23 cellular contexts compared by ENCODE assay signal in genomic region chr15:78171864-78172472, GRCh38. TPM values are rescaled to one million over a fixed set of nuclear protein-coding genes. Genes with fewer than 3 reads are reported as not detected.
A peak's percentile ranks its signal among the peaks of the same experiment; 100 is the strongest.
DNase-seq lines count a peak whose midpoint lies in the region; ATAC-seq, FAIRE-seq and TF ChIP-seq lines count a peak whose summit lies in the region.
"Had no signal": no experiment of that assay in that cellular context is flagged by ENCODE, and none has a peak within 500 bp of the region (broad histone marks: within the 10 kb centered on the region; RNA-seq: fewer than 3 reads in every experiment).

No MANE protein-coding gene starts in this region.

- peak; percentile 46 for FAIRE-seq in GM12892 (lab: Jason Lieb, UNC)
- FAIRE-seq: HTR-8/SVneo had no signal

- peak overlapping the region; percentile 60 for H3K4me2 ChIP-seq in OCI-LY3 (ENCODE audit: low read length)

- peaks cover 48% of the 10 kb centered on the region for H3K36me3 Mint-ChIP-seq in effector memory CD8-positive, alpha-beta T cell (ENCODE audit: insufficient read depth)
- H3K36me3 Mint-ChIP-seq in activated T-helper 1 cell treated with anti-CD3 and anti-CD28 coated beads, Interleukin-12 subunit alpha, Interleukin-12 subunit beta, Interleukin-2, Interleukin-4 antibody, amounts not matched to agents 30 ng/mL and 10 ng/mL and 1 ng/mL, durations not matched to agents 14 hours and 24 hours and 36 hours (ENCODE audit: low read depth) = peaks cover 51% of the 10 kb centered on the region

- H3K4me1 Mint-ChIP-seq in effector memory CD8-positive, alpha-beta T cell (ENCODE audit: low read depth in 2 of 2) = peaks cover 16 to 23% of the 10 kb centered on the region in 2 donors
- H3K4me1 Mint-ChIP-seq in activated T-helper 1 cell treated with anti-CD3 and anti-CD28 coated beads, Interleukin-12 subunit alpha, Interleukin-12 subunit beta, Interleukin-2, Interleukin-4 antibody, amounts not matched to agents 30 ng/mL and 10 ng/mL and 1 ng/mL, durations not matched to agents 14 hours and 24 hours and 36 hours (ENCODE audit: low read depth) = peaks cover 61% of the 10 kb centered on the region

- ATAC-seq in esophagus mucosa (peak; percentile 22), GM21619 (IDR thresholded peaks at IDR 0.05; ENCODE audit: unreplicated experiment) (no peak)
- ATAC-seq in effector memory CD8-positive, alpha-beta T cell (replicated peaks) = no peak
- ATAC-seq: Panc1, SK-N-SH treated with all-trans-retinoic acid at 6 μM for 48 hours had no signal

- DNase-seq in GM12892 (ENCODE audit: insufficient read length) (no peak), testis (no peak)
- no peak for DNase-seq in effector memory CD8-positive, alpha-beta T cell
- no peak for DNase-seq in activated T-helper 1 cell treated with anti-CD3 and anti-CD28 coated beads, Interleukin-12 subunit alpha, Interleukin-12 subunit beta, Interleukin-2, Interleukin-4 antibody, amounts not matched to agents 30 ng/mL and 10 ng/mL and 1 ng/mL, durations not matched to agents 14 hours and 24 hours and 36 hours (ENCODE audit: low spot score)
- DNase-seq: ACHN; AML-193; Calu3; CD4-positive, alpha-beta T cell; DMS53; GM23248; HCEC 1CT; NCI-H1417 treated with DMSO at 0.1 percent for 48 hours; NCI-H2029; NCI-H2171 treated with DMSO at 0.1 percent for 48 hours; NCI-H510A treated with DMSO at 0.1 percent for 48 hours; NCI-H82; SHP77 had no signal

- no peaks in the 10 kb centered on the region for H3K9me3 Mint-ChIP-seq in effector memory CD8-positive, alpha-beta T cell
- no peaks in the 10 kb centered on the region for H3K9me3 Mint-ChIP-seq in activated T-helper 1 cell treated with anti-CD3 and anti-CD28 coated beads, Interleukin-12 subunit alpha, Interleukin-12 subunit beta, Interleukin-2, Interleukin-4 antibody, amounts not matched to agents 30 ng/mL and 10 ng/mL and 1 ng/mL, durations not matched to agents 14 hours and 24 hours and 36 hours
- H3K9me3 Mint-ChIP-seq: CD4-positive, alpha-beta T cell had no signal

- H3K27me3 ChIP-seq in OCI-LY3 (ENCODE audit: low read depth, low read length) (no peaks in the 10 kb centered on the region), testis (no peaks in the 10 kb centered on the region)

- peaks cover 7% of the 10 kb centered on the region; the same call in 1 of the 2 replicates for H3K9me3 ChIP-seq in OCI-LY3 (ENCODE audit: insufficient read depth, low read length)
- no peaks in the 10 kb centered on the region for H3K9me3 ChIP-seq in testis

- TF ChIP-seq POLR2A in GM12892 (IDR thresholded peaks at IDR 0.05; ENCODE audit: low read depth, low read length) (no peak), testis (IDR thresholded peaks at IDR 0.05) (no peak)

- H3K36me3 ChIP-seq in OCI-LY3 (replicated peaks; ENCODE audit: low read depth, low read length) = peaks cover 40% of the 10 kb centered on the region
- H3K36me3 ChIP-seq in testis (ENCODE audit: low read depth, missing control alignments) = no peaks in the 10 kb centered on the region

- no peak for TF ChIP-seq CTCF in OCI-LY3 (IDR thresholded peaks at IDR 0.05; ENCODE audit: low read depth, low read length)
- no peak for TF ChIP-seq CTCF in testis (IDR thresholded peaks at IDR 0.05)

- WGBS in testis, 2 donors = 90 to 94% methylated on average over 9 of the region's 9 CpGs

- intact Hi-C loops in testis (cut with DNase I; ENCODE audit: low total_unique reads) = no loop called here
- intact Hi-C loops in activated T-helper 1 cell treated with anti-CD3 and anti-CD28 coated beads, Interleukin-12 subunit alpha, Interleukin-12 subunit beta, Interleukin-2, Interleukin-4 antibody, amounts not matched to agents 30 ng/mL and 10 ng/mL and 1 ng/mL, durations not matched to agents 14 hours and 24 hours and 36 hours (cut with micrococcal nuclease) = loop anchor here (1.0 kb wide), 1 partner anchor 54 kb away; no protein-coding TSS in a partner anchor

- H3K27ac Mint-ChIP-seq in effector memory CD8-positive, alpha-beta T cell = no peak overlapping the region
- H3K27ac Mint-ChIP-seq in activated T-helper 1 cell treated with anti-CD3 and anti-CD28 coated beads, Interleukin-12 subunit alpha, Interleukin-12 subunit beta, Interleukin-2, Interleukin-4 antibody, amounts not matched to agents 30 ng/mL and 10 ng/mL and 1 ng/mL, durations not matched to agents 14 hours and 24 hours and 36 hours = no peak overlapping the region
- H3K27ac Mint-ChIP-seq: CD4-positive, alpha-beta T cell had no signal

- H3K27ac ChIP-seq in OCI-LY3 (ENCODE audit: low read length) = peak overlapping the region; percentile 97
- peak overlapping the region; percentile 4 to 40 for H3K27ac ChIP-seq in testis
- H3K27ac ChIP-seq: GM23248 had no signal

- H3K9ac ChIP-seq in OCI-LY3 (ENCODE audit: low read length) = peak overlapping the region; percentile 79
- H3K9ac ChIP-seq: GM23248 had no signal

- H4K20me1 ChIP-seq in OCI-LY3 (ENCODE audit: insufficient read depth, low read length) = no peaks in the 10 kb centered on the region

- H3K79me2 ChIP-seq in OCI-LY3 (ENCODE audit: low read length) = peaks cover 24% of the 10 kb centered on the region

- no peak overlapping the region for H3K4me3 Mint-ChIP-seq in effector memory CD8-positive, alpha-beta T cell
- H3K4me3 Mint-ChIP-seq in activated T-helper 1 cell treated with anti-CD3 and anti-CD28 coated beads, Interleukin-12 subunit alpha, Interleukin-12 subunit beta, Interleukin-2, Interleukin-4 antibody, amounts not matched to agents 30 ng/mL and 10 ng/mL and 1 ng/mL, durations not matched to agents 14 hours and 24 hours and 36 hours = no peak overlapping the region
- H3K4me3 Mint-ChIP-seq: CD4-positive, alpha-beta T cell had no signal

- H2AFZ ChIP-seq in OCI-LY3 (ENCODE audit: low read depth, low read length) = no peak overlapping the region
- H2AFZ ChIP-seq: GM23248 had no signal

- H3K4me3 ChIP-seq in OCI-LY3 (ENCODE audit: low read length) (peak overlapping the region; percentile 23; the same call in 1 of the 2 replicates), testis (no peak overlapping the region)
- H3K4me3 ChIP-seq: GM23248 had no signal

- H3K27me3 Mint-ChIP-seq in effector memory CD8-positive, alpha-beta T cell = no peaks in the 10 kb centered on the region
- H3K27me3 Mint-ChIP-seq in activated T-helper 1 cell treated with anti-CD3 and anti-CD28 coated beads, Interleukin-12 subunit alpha, Interleukin-12 subunit beta, Interleukin-2, Interleukin-4 antibody, amounts not matched to agents 30 ng/mL and 10 ng/mL and 1 ng/mL, durations not matched to agents 14 hours and 24 hours and 36 hours (ENCODE audit: insufficient read depth) = no peaks in the 10 kb centered on the region
- H3K27me3 Mint-ChIP-seq: CD4-positive, alpha-beta T cell had no signal

- H3K4me1 ChIP-seq in OCI-LY3 (ENCODE audit: low read length) = peaks cover 87% of the 10 kb centered on the region
- H3K4me1 ChIP-seq in testis = peaks cover 2% of the 10 kb centered on the region

RNA-seq across cellular contexts. Expression of gene IDH3A, which starts 22.8 kb away (rescaled TPM):
- polyA plus RNA-seq in GM12892 (2012; ENCODE audit: missing spikeins) = 80.2 TPM
- 99.2 TPM for total RNA-seq in esophagus mucosa
- total RNA-seq in testis = 100 to 1,000 TPM; 119 to 120 TPM
- polyA plus RNA-seq in testis (ENCODE audit: insufficient read depth, low read depth, low replicate concordance) = 88.9 TPM
- 160 and 163 TPM in 2 replicates for total RNA-seq in activated T-helper 1 cell treated with anti-CD3 and anti-CD28 coated beads, Interleukin-12 subunit alpha, Interleukin-12 subunit beta, Interleukin-2, Interleukin-4 antibody, amounts not matched to agents 30 ng/mL and 10 ng/mL and 1 ng/mL, durations not matched to agents 14 hours and 24 hours and 36 hours

RNA-seq across cellular contexts. Expression of gene CIB2, which starts 40.7 kb away (rescaled TPM):
- polyA plus RNA-seq in GM12892 (2012; ENCODE audit: missing spikeins) = 2.7 TPM
- 5.6 TPM for total RNA-seq in esophagus mucosa
- total RNA-seq in testis = 10 to 100 TPM; 24.9 to 34.3 TPM
- polyA plus RNA-seq in testis (ENCODE audit: insufficient read depth, low read depth, low replicate concordance) = 43.6 TPM
- total RNA-seq in activated T-helper 1 cell treated with anti-CD3 and anti-CD28 coated beads, Interleukin-12 subunit alpha, Interleukin-12 subunit beta, Interleukin-2, Interleukin-4 antibody, amounts not matched to agents 30 ng/mL and 10 ng/mL and 1 ng/mL, durations not matched to agents 14 hours and 24 hours and 36 hours = 1.2 and 1.9 TPM in 2 replicates
